In the genomic region with DNA sequence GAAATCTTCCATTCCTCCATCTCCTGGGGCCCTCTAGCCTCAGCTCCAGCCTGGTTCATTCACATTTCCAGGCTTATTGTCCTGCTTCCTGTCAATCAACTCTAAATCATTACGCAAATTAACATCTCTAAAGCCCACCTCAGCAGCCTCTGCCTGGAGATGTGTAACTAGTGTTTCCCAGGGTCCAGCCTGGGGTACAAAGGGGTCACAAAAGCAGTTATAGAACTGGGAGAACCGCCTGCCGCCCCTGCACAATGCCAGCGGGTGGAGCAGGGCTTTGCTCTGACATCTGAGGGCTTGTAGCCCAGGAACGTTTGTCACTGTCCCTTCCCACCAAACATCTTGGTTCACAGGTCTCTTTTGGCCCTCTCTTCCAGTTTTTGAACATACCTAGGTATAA, we compare ENCODE assay signal across 21 cellular contexts.
"Had no signal": no experiment of that assay in that cellular context is flagged by ENCODE, and none has a peak within 500 bp of the region (broad histone marks: within the 10 kb centered on the region; RNA-seq: fewer than 3 reads in every experiment).

No MANE protein-coding gene starts in this region.

- ATAC-seq: gastrocnemius medialis; left cardiac atrium; stimulated activated naive CD8-positive, alpha-beta T cell treated with anti-CD3 and anti-CD28 coated beads, Interleukin-15, Interleukin-2, amounts not matched to agents 100 U/mL and 50 U/mL, for 24 hours had no signal

- H3K4me1 ChIP-seq: colonic mucosa, esophagus squamous epithelium, gastrocnemius medialis, tibial artery had no signal

- H3K27me3 ChIP-seq: colonic mucosa had no signal

- H3K36me3 ChIP-seq: colonic mucosa, esophagus squamous epithelium, gastrocnemius medialis, spleen, tibial artery had no signal

- H3K4me3 Mint-ChIP-seq: activated naive CD4-positive, alpha-beta T cell treated with anti-CD3 and anti-CD28 coated beads, Interleukin-2, amount 10 ng/mL, durations not matched to agents 7 days and 5 days; nephron; T-helper 1 cell treated with Interleukin-12 subunit alpha and Interleukin-12 subunit beta and Interleukin-4 antibody, amounts not matched to agents 30 μg/mL and 1 μg/mL, for 36 hours had no signal

- DNase-seq: activated CD4-positive, alpha-beta T cell treated with anti-CD3 and anti-CD28 coated beads for 4 hours; activated CD4-positive, alpha-beta T cell treated with anti-CD3 and anti-CD28 coated beads, Interleukin-2, amount 50 U/mL, for 48 hours; activated CD4-positive, CD25-positive, alpha-beta regulatory T cell; activated effector memory CD4-positive, alpha-beta T cell treated with Interleukin-2 at 50 U/mL for 16 hours; activated naive CD4-positive, alpha-beta T cell treated with anti-CD3 and anti-CD28 coated beads, Interleukin-2, amount 10 ng/mL, durations not matched to agents 7 days and 5 days; activated T-cell treated with anti-CD3 and anti-CD28 coated beads, Interleukin-2, amount 50 U/mL, for 48 hours; amygdala; colonic mucosa; dorsolateral prefrontal cortex; esophagus squamous epithelium; gastrocnemius medialis; hypothalamus; left cardiac atrium; midbrain; spleen; stimulated activated CD4-positive, alpha-beta T cell treated with anti-CD3 and anti-CD28 coated beads, Interleukin-4, amount 100 ng/mL, for 24 hours; stimulated activated naive CD8-positive, alpha-beta T cell treated with anti-CD3 and anti-CD28 coated beads, Interleukin-15, Interleukin-2, amounts not matched to agents 100 U/mL and 50 U/mL, for 24 hours; tibial artery had no signal

- H3K9me3 ChIP-seq: colonic mucosa, esophagus squamous epithelium, gastrocnemius medialis, spleen, tibial artery had no signal

- H3K4me3 ChIP-seq: colonic mucosa, dorsolateral prefrontal cortex, esophagus squamous epithelium, gastrocnemius medialis, spleen, tibial artery had no signal

- H3K4me1 Mint-ChIP-seq: activated naive CD4-positive, alpha-beta T cell treated with anti-CD3 and anti-CD28 coated beads, Interleukin-2, amount 10 ng/mL, durations not matched to agents 7 days and 5 days had no signal

- H3K9me3 Mint-ChIP-seq: activated naive CD4-positive, alpha-beta T cell treated with anti-CD3 and anti-CD28 coated beads, Interleukin-2, amount 10 ng/mL, durations not matched to agents 7 days and 5 days; T-helper 1 cell treated with Interleukin-12 subunit alpha and Interleukin-12 subunit beta and Interleukin-4 antibody, amounts not matched to agents 30 μg/mL and 1 μg/mL, for 36 hours had no signal

- H3K27ac Mint-ChIP-seq: activated naive CD4-positive, alpha-beta T cell treated with anti-CD3 and anti-CD28 coated beads, Interleukin-2, amount 10 ng/mL, durations not matched to agents 7 days and 5 days; nephron; progenitor cell of endocrine pancreas; T-helper 1 cell treated with Interleukin-12 subunit alpha and Interleukin-12 subunit beta and Interleukin-4 antibody, amounts not matched to agents 30 μg/mL and 1 μg/mL, for 36 hours had no signal

- H3K36me3 Mint-ChIP-seq: activated naive CD4-positive, alpha-beta T cell treated with anti-CD3 and anti-CD28 coated beads, Interleukin-2, amount 10 ng/mL, durations not matched to agents 7 days and 5 days had no signal

- H3K27ac ChIP-seq: colonic mucosa, dorsolateral prefrontal cortex, esophagus squamous epithelium, gastrocnemius medialis, spleen, tibial artery had no signal
